Comparison of ENCODE assay signal across 7 cellular contexts in the genomic region with DNA sequence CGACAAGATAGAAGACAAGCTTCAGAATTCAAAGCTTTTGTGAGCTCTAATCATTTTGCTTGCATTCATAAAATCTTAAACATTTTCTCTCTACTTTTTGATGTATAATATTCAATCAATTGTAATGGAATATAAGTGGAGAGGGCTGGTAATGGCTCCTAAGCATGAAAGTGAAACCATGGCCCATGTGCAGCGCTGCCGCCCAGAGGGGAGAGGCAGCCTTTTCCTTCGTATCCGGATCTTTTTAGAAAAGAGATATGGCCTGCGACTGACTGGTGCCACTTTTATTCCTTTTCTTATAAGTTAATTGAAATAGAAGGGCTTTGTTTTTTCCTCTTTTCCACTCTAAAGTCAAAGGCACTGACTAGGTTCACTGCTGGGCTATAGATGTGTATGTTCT.
DNase-seq lines count a peak whose midpoint lies in the region; ATAC-seq, FAIRE-seq and TF ChIP-seq lines count a peak whose summit lies in the region.
"Not testable (repeated sequence)": the region's sequence is repeated elsewhere in the genome, so short reads cannot be mapped to it uniquely, and the experiment has no call there.

No MANE protein-coding gene starts in this region.

- not testable (repeated sequence) for H3K27me3 ChIP-seq in A673 (replicated peaks; ENCODE audit: insufficient read depth, low read depth, low read length, poor library complexity); HAP-1 (ENCODE audit: low read depth); H1 (replicated peaks in 1 of 4; ENCODE audit: control insufficient read depth in 3 of 4, extremely low read depth in 1 of 4, insufficient read depth in 3 of 4, low read length in 3 of 4); heart left ventricle; mesenchymal stem cell (ENCODE audit: control insufficient read depth in 1 of 2, insufficient read depth in 1 of 2, low read length in 2 of 2)

- H2BK5ac ChIP-seq in H1 (ENCODE audit: low read depth, low read length); mesenchymal stem cell (ENCODE audit: low read depth, low read length, poor library complexity, severe bottlenecking): not testable (repeated sequence)

- H2AK5ac ChIP-seq in H1 (ENCODE audit: low read depth, low read length); mesenchymal stem cell (ENCODE audit: low read length, severe bottlenecking): not testable (repeated sequence)

- not testable (repeated sequence) for H3K79me1 ChIP-seq in H1 (ENCODE audit: low read depth, low read length); mesenchymal stem cell (replicated peaks; ENCODE audit: low read length, poor library complexity, severe bottlenecking)

- H4K8ac ChIP-seq in H1 (ENCODE audit: extremely low read depth, insufficient read depth, low read length); mesenchymal stem cell (ENCODE audit: low read length): not testable (repeated sequence)

- not testable (repeated sequence) for H3K36me3 ChIP-seq in A673 (ENCODE audit: insufficient read depth, low read length, poor library complexity, severe bottlenecking); HAP-1 (replicated peaks); H1 (ENCODE audit: control insufficient read depth in 2 of 4, insufficient read depth in 4 of 4, low read length in 3 of 4); heart left ventricle; mesenchymal stem cell (ENCODE audit: control insufficient read depth in 1 of 2, insufficient read depth in 2 of 2, low read depth in 1 of 2, low read length in 2 of 2)

- not testable (repeated sequence) for FAIRE-seq in H1 (lab: Jason Lieb, UNC)

- not testable (repeated sequence) for H2BK12ac ChIP-seq in H1 (ENCODE audit: low read depth, low read length); mesenchymal stem cell (ENCODE audit: low read length in 2 of 2)

- not testable (repeated sequence) for H2BK120ac ChIP-seq in H1 (replicated peaks; ENCODE audit: low read depth, low read length); mesenchymal stem cell (ENCODE audit: low read depth, low read length)

- not testable (repeated sequence) for H3K4ac ChIP-seq in H1 (replicated peaks; ENCODE audit: insufficient read length, low read depth, low read length); mesenchymal stem cell (ENCODE audit: low read depth in 1 of 2, low read length in 2 of 2)

- H3K14ac ChIP-seq in H1 (ENCODE audit: insufficient read length); mesenchymal stem cell (ENCODE audit: low read length in 2 of 2): not testable (repeated sequence)

- not testable (repeated sequence) for TF ChIP-seq POLR2A in H1 (IDR thresholded peaks at IDR 0.05; ENCODE audit: control extremely low read depth in 1 of 2, low read depth in 2 of 2, low read length in 2 of 2); heart left ventricle (IDR thresholded peaks at IDR 0.05)

- TF ChIP-seq CTCF in A673 (conservative IDR thresholded peaks at IDR 0.05; ENCODE audit: low read depth, low read length) (peak; percentile 20; the same call in 1 of the 2 replicates), H1 (IDR thresholded peaks at IDR 0.05; ENCODE audit: control extremely low read depth in 1 of 3, insufficient read depth in 1 of 3, low read depth in 1 of 3, low read length in 3 of 3) (peak in 1 of 3 experiments; percentile 4; a peak in 1 of 4 replicates), heart left ventricle (IDR thresholded peaks at IDR 0.05) (peak in 2 of 12 donors; percentile 9 to 16)
- TF ChIP-seq CTCF in WTC11 (IDR thresholded peaks at IDR 0.05): not testable (repeated sequence)

- H2BK15ac ChIP-seq in H1 (ENCODE audit: low read length); mesenchymal stem cell (ENCODE audit: low read depth, poor library complexity, severe bottlenecking): not testable (repeated sequence)

- not testable (repeated sequence) for H3K56ac ChIP-seq in H1 (replicated peaks; ENCODE audit: insufficient read length, low read depth, low read length)

- not testable (repeated sequence) for H3K79me2 ChIP-seq in H1 (ENCODE audit: control insufficient read depth in 1 of 2, insufficient read depth in 2 of 2, low read length in 2 of 2)

- peak; percentile 26 to 35 for TF ChIP-seq RAD21 in H1 (IDR thresholded peaks at IDR 0.05 in 1 of 2, conservative IDR thresholded peaks at IDR 0.05 in 1 of 2; ENCODE audit: low read depth in 2 of 2, low read length in 2 of 2)

- intact Hi-C loops in A673 (cut with micrococcal nuclease; ENCODE audit: unreplicated experiment); heart left ventricle (cut with DNase I): not testable (repeated sequence)

- BruUV-seq in A673 (replicated peaks; lab: Mats Ljungman, UMichigan): not testable (repeated sequence)

- H4K20me1 ChIP-seq in H1 (replicated peaks in 1 of 2; ENCODE audit: control insufficient read depth in 1 of 2, insufficient read depth in 2 of 2, low read length in 2 of 2): not testable (repeated sequence)

- peak; percentile 78 for ATAC-seq in WTC11
- ATAC-seq in heart left ventricle: peak in 3 of 4 donors; percentile 48 to 73 (median 56)

- CTCF ChIA-PET in A673 (lab: Charles Lee); WTC11 (lab: Charles Lee): not testable (repeated sequence)
- CTCF ChIA-PET in H1 (lab: Charles Lee; ENCODE audit: partially characterized antibody): interaction anchor here (0.6 kb wide), 1 partner anchor 1161 kb away, joined by 3 read pairs; no protein-coding TSS in a partner anchor

- H3K9ac ChIP-seq in H1 (replicated peaks in 1 of 4; ENCODE audit: extremely low read depth in 1 of 4, low read depth in 3 of 4, low read length in 3 of 4); mesenchymal stem cell (ENCODE audit: low read length): not testable (repeated sequence)

- not testable (repeated sequence) for H4K91ac ChIP-seq in H1 (replicated peaks; ENCODE audit: insufficient read length, low read length); mesenchymal stem cell (ENCODE audit: low read length)

- not testable (repeated sequence) for H3K4me3 ChIP-seq in A673 (ENCODE audit: low read depth, low read length, poor library complexity, severe bottlenecking); HAP-1; H1 (ENCODE audit: extremely low read depth in 1 of 4, insufficient read depth in 2 of 4, low read depth in 3 of 4, low read length in 4 of 4); heart left ventricle; mesenchymal stem cell (ENCODE audit: insufficient read depth in 1 of 2, low read depth in 1 of 2, low read length in 2 of 2)

- H3K4me1 ChIP-seq in A673 (ENCODE audit: insufficient read depth, low read length, poor library complexity, severe bottlenecking); HAP-1; H1 (replicated peaks in 1 of 4; ENCODE audit: control insufficient read depth in 3 of 4, insufficient read depth in 4 of 4, low read length in 3 of 4); mesenchymal stem cell (ENCODE audit: control insufficient read depth, insufficient read depth, low read depth, low read length): not testable (repeated sequence)
- peaks cover 0 to 21% (median 0%) of the 10 kb centered on the region in 12 donors for H3K4me1 ChIP-seq in heart left ventricle

- H3K36me3 Mint-ChIP-seq in WTC11: not testable (repeated sequence)

- H3K4me1 Mint-ChIP-seq in WTC11: not testable (repeated sequence)

- 83% methylated on average over 6 of the region's 6 CpGs; no CpG with 5 or more reads in 1 of the 2 experiments for WGBS in H1 (ENCODE audit: extremely low coverage in 1 of 2, insufficient coverage in 1 of 2, insufficient read length in 1 of 2, insufficient replicate concordance in 2 of 2, low coverage in 1 of 2, low lambda C conversion rate in 2 of 2, missing lambda C conversion rate in 1 of 2), 2 experiments
- WGBS in heart left ventricle, 4 donors: 51 to 69% (median 65%) methylated on average over 6 of the region's 6 CpGs
- 100% methylated on average over 1 of the region's 6 CpGs for WGBS in mesenchymal stem cell

- H3K9me3 ChIP-seq in A673 (ENCODE audit: low read depth, low read length, poor library complexity, severe bottlenecking); HAP-1; H1 (ENCODE audit: insufficient read depth in 2 of 2, low read depth in 1 of 2, low read length in 1 of 2); heart left ventricle; mesenchymal stem cell (ENCODE audit: control insufficient read depth, low read length): not testable (repeated sequence)

- not testable (repeated sequence) for H3K9me3 Mint-ChIP-seq in WTC11

- not testable (repeated sequence) for DNase-seq in A673 (ENCODE audit: low spot score); WTC11 (ENCODE audit: low spot score); H1 (ENCODE audit: low read depth in 1 of 2, low spot score in 2 of 2); heart left ventricle
- peak; percentile 7 to 8 for DNase-seq in HAP-1 (ENCODE audit: low spot score in 2 of 2)
- peak; percentile 55 for DNase-seq in OCI-M1 (lab: John Stamatoyannopoulos, UW)
- peak; percentile 9 for DNase-seq in mesenchymal stem cell

- POLR2A ChIA-PET in A673 (lab: Charles Lee; ENCODE audit: low non-redundant PET); WTC11 (lab: Charles Lee); H1 (lab: Charles Lee; ENCODE audit: partially characterized antibody): not testable (repeated sequence)

- not testable (repeated sequence) for H3K27me3 Mint-ChIP-seq in WTC11 (ENCODE audit: low read depth)

- H3K4me3 Mint-ChIP-seq in WTC11: not testable (repeated sequence)

- not testable (repeated sequence) for H2BK20ac ChIP-seq in H1 (ENCODE audit: low read length)

- H3K4me2 ChIP-seq in H1 (ENCODE audit: insufficient read depth in 1 of 2, low read depth in 2 of 2, low read length in 2 of 2); mesenchymal stem cell (ENCODE audit: low read length, poor library complexity, severe bottlenecking): not testable (repeated sequence)

- H2AFZ ChIP-seq in H1 (ENCODE audit: low read length); mesenchymal stem cell (ENCODE audit: low read depth, low read length): not testable (repeated sequence)

- H3K27ac Mint-ChIP-seq in WTC11: not testable (repeated sequence)

- not testable (repeated sequence) for H3K27ac ChIP-seq in A673 (ENCODE audit: low read depth, low read length, poor library complexity, severe bottlenecking); H1 (ENCODE audit: low read depth, low read length); mesenchymal stem cell (ENCODE audit: low read length, poor library complexity, severe bottlenecking)
- H3K27ac ChIP-seq in heart left ventricle: peak overlapping the region in 2 of 12 donors; percentile 4 to 27

- H3K23me2 ChIP-seq in H1 (ENCODE audit: low read depth, low read length): not testable (repeated sequence)

- in situ Hi-C loops in HAP-1 (cut with MboI; ENCODE audit: low sequenced_read_pairs): not testable (repeated sequence)

- TF ChIP-seq EP300 in H1 (IDR thresholded peaks at IDR 0.05; ENCODE audit: borderline replicate concordance in 1 of 2, low read depth in 2 of 2, low read length in 2 of 2): not testable (repeated sequence)

- not testable (repeated sequence) for H4K5ac ChIP-seq in H1 (ENCODE audit: insufficient read length, low read depth, low read length)

- not testable (repeated sequence) for H3K18ac ChIP-seq in H1 (ENCODE audit: extremely low read depth, low read length); mesenchymal stem cell (ENCODE audit: low read depth in 1 of 2, low read length in 2 of 2)

- H3K23ac ChIP-seq in H1 (ENCODE audit: insufficient read length); mesenchymal stem cell (ENCODE audit: low read length in 2 of 2): not testable (repeated sequence)
